In the genomic region with DNA sequence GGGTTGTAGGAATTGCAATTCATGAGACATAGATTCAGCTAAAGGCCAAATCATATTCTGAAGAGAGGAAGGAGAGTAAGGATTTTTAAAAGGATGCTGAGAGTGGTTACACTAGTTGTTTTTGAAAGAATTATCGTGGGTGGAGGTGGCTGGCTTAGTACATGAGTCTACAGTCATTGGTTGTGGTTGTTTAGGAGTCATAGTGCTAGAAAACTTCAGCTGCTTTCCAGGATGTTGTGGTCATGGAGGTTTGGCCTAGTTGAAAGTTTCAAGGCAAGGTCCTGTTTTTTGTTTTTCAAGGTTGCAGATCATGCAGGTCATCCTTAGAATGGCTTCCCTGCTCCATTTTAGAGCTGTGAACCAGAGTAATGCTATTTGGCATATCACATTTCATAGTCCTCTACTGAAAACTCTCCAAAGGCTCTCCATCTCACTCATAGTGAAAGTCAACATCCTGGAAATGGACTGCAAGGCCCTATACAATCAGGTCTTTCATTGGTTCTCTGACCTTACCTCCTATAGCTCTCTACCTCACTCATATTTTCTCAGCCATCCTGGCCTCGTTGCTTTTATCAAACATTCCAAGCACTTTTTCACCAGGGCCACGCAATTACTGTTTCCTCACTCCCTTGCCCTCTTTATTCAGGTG, we compare ENCODE assay signal across 18 cellular contexts. TPM values are rescaled to one million over a fixed set of nuclear protein-coding genes. Genes with fewer than 3 reads are reported as not detected.
DNase-seq lines count a peak whose midpoint lies in the region; ATAC-seq and TF ChIP-seq lines count a peak whose summit lies in the region.
"Had no signal": no experiment of that assay in that cellular context is flagged by ENCODE, and none has a peak within 500 bp of the region (broad histone marks: within the 10 kb centered on the region; RNA-seq: fewer than 3 reads in every experiment).

No MANE protein-coding gene starts in this region.

- H3K27me3 Mint-ChIP-seq in activated CD4-positive, alpha-beta memory T cell treated with anti-CD3 and anti-CD28 coated beads for 36 hours, result no peaks in the 10 kb centered on the region
- H3K27me3 Mint-ChIP-seq: stimulated activated naive CD8-positive, alpha-beta T cell treated with anti-CD3 and anti-CD28 coated beads, Interleukin-15, Interleukin-2, amounts not matched to agents 100 ng/mL and 50 ng/mL, for 24 hours had no signal

- no peak for ATAC-seq in sciatic nerve
- ATAC-seq: lower lobe of right lung, right cardiac atrium had no signal

- H3K36me3 Mint-ChIP-seq in activated CD4-positive, alpha-beta memory T cell treated with anti-CD3 and anti-CD28 coated beads for 36 hours, result peaks cover 6% of the 10 kb centered on the region

- intact Hi-C loops in activated CD4-positive, alpha-beta memory T cell treated with anti-CD3 and anti-CD28 coated beads for 36 hours (cut with micrococcal nuclease), result no loop called here
- intact Hi-C loops in sciatic nerve (cut with DNase I), result no loop called here

- CTCF ChIA-PET in activated CD4-positive, alpha-beta memory T cell treated with anti-CD3 and anti-CD28 coated beads for 36 hours (lab: Charles Lee), result no interaction called here

- POLR2A ChIA-PET in activated CD4-positive, alpha-beta memory T cell treated with anti-CD3 and anti-CD28 coated beads for 36 hours (lab: Charles Lee), result no interaction called here

- peaks cover 22% of the 10 kb centered on the region for H3K9me3 Mint-ChIP-seq in activated CD4-positive, alpha-beta memory T cell treated with anti-CD3 and anti-CD28 coated beads for 36 hours

- peak; percentile 8 for DNase-seq in NK-92 treated with Interleukin-12 subunit alpha and Interleukin-12 subunit beta, amount 100 ng/mL, for 24 hours (lab: John Stamatoyannopoulos, UW)
- DNase-seq in NK-92 (lab: John Stamatoyannopoulos, UW; ENCODE audit: unreplicated experiment) (no peak), H4 (ENCODE audit: low spot score) (peak; percentile 10), fibroblast of mammary gland (ENCODE audit: low read depth) (peak; percentile 31), sciatic nerve (ENCODE audit: low spot score) (no peak), germinal center (ENCODE audit: low spot score) (no peak), SKM-1 (lab: John Stamatoyannopoulos, UW; ENCODE audit: unreplicated experiment) (no peak)
- DNase-seq in activated CD4-positive, alpha-beta memory T cell treated with anti-CD3 and anti-CD28 coated beads for 36 hours, result peak; percentile 30
- DNase-seq: DMS 273 treated with DMSO at 0.1 percent for 48 hours, esophagus squamous epithelium, lower lobe of right lung, NCI-H2029, NCI-H510A treated with DMSO at 0.1 percent for 48 hours, right cardiac atrium, SW 1271, trophoblast cell had no signal

- H3K4me1 Mint-ChIP-seq in activated CD4-positive, alpha-beta memory T cell treated with anti-CD3 and anti-CD28 coated beads for 36 hours (ENCODE audit: low read depth), result peaks cover 12% of the 10 kb centered on the region

- TF ChIP-seq CTCF in fibroblast of mammary gland (conservative IDR thresholded peaks at IDR 0.05; ENCODE audit: control insufficient read depth, insufficient read depth, low read depth, low read length), result no peak

- H3K27ac Mint-ChIP-seq in activated CD4-positive, alpha-beta memory T cell treated with anti-CD3 and anti-CD28 coated beads for 36 hours, result no peak overlapping the region
- H3K27ac Mint-ChIP-seq: stimulated activated naive CD8-positive, alpha-beta T cell treated with anti-CD3 and anti-CD28 coated beads, Interleukin-15, Interleukin-2, amounts not matched to agents 100 ng/mL and 50 ng/mL, for 24 hours had no signal

- H3K4me3 Mint-ChIP-seq in activated CD4-positive, alpha-beta memory T cell treated with anti-CD3 and anti-CD28 coated beads for 36 hours, result no peak overlapping the region
- H3K4me3 Mint-ChIP-seq: stimulated activated naive CD8-positive, alpha-beta T cell treated with anti-CD3 and anti-CD28 coated beads, Interleukin-15, Interleukin-2, amounts not matched to agents 100 ng/mL and 50 ng/mL, for 24 hours had no signal

- H3K4me3 ChIP-seq in fibroblast of mammary gland (ENCODE audit: control insufficient read depth, low read depth, low read length), result no peak overlapping the region
- H3K4me3 ChIP-seq: cardiac muscle cell, esophagus squamous epithelium, lower lobe of right lung had no signal

RNA-seq across cellular contexts. Expression of a gene that starts 26.1 kb away (rescaled TPM):
- total RNA-seq in H4 (2014; rRNA removed; shearing (Covaris generic)), result 15.3 and 23.8 TPM in 2 replicates
- 10 to 100 TPM; 33.3 to 33.4 TPM for total RNA-seq in activated CD4-positive, alpha-beta memory T cell treated with anti-CD3 and anti-CD28 coated beads for 36 hours
- total RNA-seq in sciatic nerve, result 61.3 TPM

Comparison
In these comparisons a context has a peak if more than half of its experiments do, and no peak if none do; other contexts are left out.
1. DNase-seq: peak in NK-92 treated with Interleukin-12 subunit alpha and Interleukin-12 subunit beta, amount 100 ng/mL, for 24 hours (single experiment), H4 (single experiment), activated CD4-positive, alpha-beta memory T cell treated with anti-CD3 and anti-CD28 coated beads for 36 hours (single experiment) and fibroblast of mammary gland (single experiment); none in NK-92 (single experiment), sciatic nerve (single experiment), germinal center (single experiment) and SKM-1 (single experiment).